ENCODE assay signal across 1 cellular context in genomic region chr9:73539881-73540280, GRCh38.
TF ChIP-seq lines count a peak whose summit lies in the region.

No MANE protein-coding gene starts in this region.

TF ChIP-seq in SK-N-SH treated with all-trans-retinoic acid at 6 μM for 48 hours, 23 proteins besides CTCF, POLR2A, EP300 and RAD21 (continued from another document):
- TF ChIP-seq ARNTL (CRISPR knock-in tag; IDR thresholded peaks at IDR 0.05; ENCODE audit: borderline replicate concordance, low read depth), result no peak
